27 cellular contexts compared by ENCODE assay signal in genomic region chr2:66550826-66551225, GRCh38.
"Had no signal": no experiment of that assay in that cellular context is flagged by ENCODE, and none has a peak within 500 bp of the region (broad histone marks: within the 10 kb centered on the region; RNA-seq: fewer than 3 reads in every experiment).

No MANE protein-coding gene starts in this region.

- H3K4me1 ChIP-seq: SJSA1 had no signal

- H3K27ac Mint-ChIP-seq: activated CD8-positive, alpha-beta memory T cell treated with anti-CD3 and anti-CD28 coated beads, Interleukin-2, amount 10 ng/mL, durations not matched to agents 7 days and 5 days; activated naive CD4-positive, alpha-beta T cell treated with anti-CD3 and anti-CD28 coated beads, Interleukin-2, amount 50 U/mL, for 72 hours; activated naive CD8-positive, alpha-beta T cell treated with anti-CD3 and anti-CD28 coated beads, Interleukin-2, amount 50 U/mL, for 24 hours; brain; T-helper 1 cell treated with Interleukin-12 subunit alpha and Interleukin-12 subunit beta and Interleukin-4 antibody, amounts not matched to agents 30 μg/mL and 1 μg/mL, for 36 hours had no signal

- FAIRE-seq: astrocyte, HepG2 had no signal

- ATAC-seq: activated CD4-positive, CD25-positive, alpha-beta regulatory T cell treated with anti-CD3 and anti-CD28 coated beads, Interleukin-2, amount 50 U/mL, for 24 hours; activated CD8-positive, alpha-beta memory T cell treated with anti-CD3 and anti-CD28 coated beads, Interleukin-2, amount 10 ng/mL, durations not matched to agents 7 days and 5 days; activated naive CD4-positive, alpha-beta T cell treated with anti-CD3 and anti-CD28 coated beads, Interleukin-2, amount 50 U/mL, for 72 hours; activated naive CD8-positive, alpha-beta T cell treated with anti-CD3 and anti-CD28 coated beads, Interleukin-2, amount 50 U/mL, for 24 hours; activated T-cell treated with anti-CD3 and anti-CD28 coated beads, Interleukin-2, amount 50 U/mL, for 4 hours; HepG2 had no signal

- H3K27me3 Mint-ChIP-seq: activated CD8-positive, alpha-beta memory T cell treated with anti-CD3 and anti-CD28 coated beads, Interleukin-2, amount 10 ng/mL, durations not matched to agents 7 days and 5 days; brain had no signal

- H3K4me2 ChIP-seq: KMS-11 had no signal

- DNase-seq: activated CD4-positive, alpha-beta T cell treated with anti-CD3 and anti-CD28 coated beads for 48 hours; activated CD4-positive, alpha-beta T cell treated with anti-CD3 and anti-CD28 coated beads, Interleukin-2, amount 50 U/mL, for 48 hours; activated CD8-positive, alpha-beta memory T cell treated with anti-CD3 and anti-CD28 coated beads, Interleukin-2, amount 10 ng/mL, durations not matched to agents 7 days and 5 days; activated effector memory CD4-positive, alpha-beta T cell treated with anti-CD3 and anti-CD28 coated beads, Interleukin-2, amount 50 U/mL, for 16 hours; activated naive CD4-positive, alpha-beta T cell treated with Interleukin-2 at 50 U/mL for 16 hours; activated naive CD8-positive, alpha-beta T cell treated with anti-CD3 and anti-CD28 coated beads, Interleukin-2, amount 50 U/mL, for 24 hours; activated T-cell treated with anti-CD3 and anti-CD28 coated beads, Interleukin-2, amount 50 U/mL, for 4 hours; amniotic stem cell; MG63; MV-4-11; NCI-H1092 treated with DMSO at 0.1 percent for 48 hours; NCI-H1417 treated with DMSO at 0.1 percent for 48 hours; NCI-H1694 treated with DMSO at 0.1 percent for 48 hours; NCI-H2029 treated with DMSO at 0.1 percent for 48 hours; NCI-H345; NCI-H510A; NCI-H526 treated with DMSO at 0.1 percent for 48 hours; Right ventricle myocardium superior had no signal

- H3K9me3 Mint-ChIP-seq: activated naive CD4-positive, alpha-beta T cell treated with anti-CD3 and anti-CD28 coated beads, Interleukin-2, amount 50 U/mL, for 72 hours; activated naive CD8-positive, alpha-beta T cell treated with anti-CD3 and anti-CD28 coated beads, Interleukin-2, amount 50 U/mL, for 24 hours; activated T-cell treated with anti-CD3 and anti-CD28 coated beads, Interleukin-2, amount 50 U/mL, for 4 hours; brain; T-helper 1 cell treated with Interleukin-12 subunit alpha and Interleukin-12 subunit beta and Interleukin-4 antibody, amounts not matched to agents 30 μg/mL and 1 μg/mL, for 36 hours had no signal

- H3K36me3 Mint-ChIP-seq: activated CD8-positive, alpha-beta memory T cell treated with anti-CD3 and anti-CD28 coated beads, Interleukin-2, amount 10 ng/mL, durations not matched to agents 7 days and 5 days; activated naive CD4-positive, alpha-beta T cell treated with anti-CD3 and anti-CD28 coated beads, Interleukin-2, amount 50 U/mL, for 72 hours had no signal

- H3K4me3 ChIP-seq: cardiac muscle cell, MG63, SJSA1 had no signal

- H3K4me1 Mint-ChIP-seq: activated CD8-positive, alpha-beta memory T cell treated with anti-CD3 and anti-CD28 coated beads, Interleukin-2, amount 10 ng/mL, durations not matched to agents 7 days and 5 days had no signal

- H3K9ac ChIP-seq: KMS-11 had no signal

- H3K36me3 ChIP-seq: MG63, SJSA1 had no signal

- H3K27ac ChIP-seq: KMS-11, SJSA1 had no signal

- H3K27me3 ChIP-seq: cardiac muscle cell, MG63, SJSA1 had no signal

- H3K9me3 ChIP-seq: MG63, SJSA1 had no signal

- H3K4me3 Mint-ChIP-seq: activated CD8-positive, alpha-beta memory T cell treated with anti-CD3 and anti-CD28 coated beads, Interleukin-2, amount 10 ng/mL, durations not matched to agents 7 days and 5 days; activated naive CD8-positive, alpha-beta T cell treated with anti-CD3 and anti-CD28 coated beads, Interleukin-2, amount 50 U/mL, for 24 hours; activated T-cell treated with anti-CD3 and anti-CD28 coated beads, Interleukin-2, amount 50 U/mL, for 4 hours; brain; T-helper 1 cell treated with Interleukin-12 subunit alpha and Interleukin-12 subunit beta and Interleukin-4 antibody, amounts not matched to agents 30 μg/mL and 1 μg/mL, for 36 hours had no signal
